ENCODE assay signal across 8 cellular contexts in the genomic region with DNA sequence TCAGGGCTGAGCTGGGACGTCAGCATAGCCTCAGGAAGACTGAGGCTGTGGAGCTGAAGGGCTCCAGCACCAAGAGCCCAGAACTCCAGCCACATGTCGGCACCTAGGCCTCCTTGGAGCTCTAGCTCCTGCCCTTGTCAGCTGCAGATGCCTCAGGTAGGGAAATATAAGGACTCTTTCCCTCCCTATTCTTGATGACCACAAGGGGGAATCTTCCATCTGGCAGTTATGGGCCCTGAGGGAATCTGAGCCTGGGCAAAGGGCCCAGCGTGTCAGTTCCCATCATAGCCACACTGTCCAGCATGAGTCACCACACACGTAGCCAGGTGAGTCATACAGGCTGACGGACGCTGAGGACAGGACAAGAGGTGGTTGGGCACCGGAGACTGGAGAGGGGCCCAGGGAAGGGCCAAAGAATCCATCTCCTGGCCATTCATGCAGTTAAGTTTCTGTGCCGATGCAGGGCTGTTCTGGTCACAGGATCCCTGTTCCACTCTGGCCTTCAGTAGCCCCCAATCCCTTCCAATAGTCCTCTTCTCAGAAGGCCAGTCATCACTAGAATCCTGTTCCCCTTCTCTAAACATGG. TPM values are rescaled to one million over a fixed set of nuclear protein-coding genes. Genes with fewer than 3 reads are reported as not detected.
DNase-seq lines count a peak whose midpoint lies in the region; ATAC-seq and TF ChIP-seq lines count a peak whose summit lies in the region.

No MANE protein-coding gene starts in this region.

- peaks cover 15% of the 10 kb centered on the region for H3K36me3 Mint-ChIP-seq in T-helper 1 cell treated with Interleukin-12 subunit alpha and Interleukin-12 subunit beta and Interleukin-4 antibody, amounts not matched to agents 30 μg/mL and 1 μg/mL, for 36 hours (ENCODE audit: low read depth)
- no peaks in the 10 kb centered on the region for H3K36me3 Mint-ChIP-seq in natural killer cell

- in situ Hi-C loops in Panc1 (cut with HindIII; ENCODE audit: low pct_unique_long_range_greater_than_20kb, low sequenced_read_pairs): no loop called here

- POLR2A ChIA-PET in Panc1 (lab: Charles Lee): no interaction called here

- peaks cover 27% of the 10 kb centered on the region for H3K4me1 ChIP-seq in Panc1 (ENCODE audit: control insufficient read depth, insufficient read depth, low read length)

- ATAC-seq in Panc1: peak; percentile 90
- no peak for ATAC-seq in natural killer cell
- ATAC-seq in HG02840 (IDR thresholded peaks at IDR 0.05; ENCODE audit: low FRiP score, unreplicated experiment): no peak
- no peak for ATAC-seq in HG03378 (IDR thresholded peaks at IDR 0.05; ENCODE audit: unreplicated experiment)
- ATAC-seq in stimulated activated naive CD8-positive, alpha-beta T cell treated with anti-CD3 and anti-CD28 coated beads, Interleukin-15, amount 100 ng/mL, for 72 hours: no peak

- intact Hi-C loops in Panc1 (cut with micrococcal nuclease; ENCODE audit: unreplicated experiment): no loop called here
- intact Hi-C loops in natural killer cell (cut with micrococcal nuclease): no loop called here

- H3K27me3 Mint-ChIP-seq in T-helper 1 cell treated with Interleukin-12 subunit alpha and Interleukin-12 subunit beta and Interleukin-4 antibody, amounts not matched to agents 30 μg/mL and 1 μg/mL, for 36 hours (ENCODE audit: low read depth): no peaks in the 10 kb centered on the region
- H3K27me3 Mint-ChIP-seq in natural killer cell (ENCODE audit: low read depth in 2 of 2): no peaks in the 10 kb centered on the region
- no peaks in the 10 kb centered on the region for H3K27me3 Mint-ChIP-seq in stimulated activated naive CD8-positive, alpha-beta T cell treated with anti-CD3 and anti-CD28 coated beads, Interleukin-15, amount 100 ng/mL, for 72 hours

- TF ChIP-seq CTCF in Panc1 (IDR thresholded peaks at IDR 0.05) (no peak; the same call in 1 of the 2 replicates), epithelial cell of esophagus (IDR thresholded peaks at IDR 0.05; ENCODE audit: insufficient read depth, low read depth, low read length, missing control alignments) (peak; percentile 61), natural killer cell (IDR thresholded peaks at IDR 0.05) (no peak)

- H3K4me3 Mint-ChIP-seq in T-helper 1 cell treated with Interleukin-12 subunit alpha and Interleukin-12 subunit beta and Interleukin-4 antibody, amounts not matched to agents 30 μg/mL and 1 μg/mL, for 36 hours: peak overlapping the region; percentile 99
- H3K4me3 Mint-ChIP-seq in natural killer cell: peak overlapping the region; percentile 17
- H3K4me3 Mint-ChIP-seq in stimulated activated naive CD8-positive, alpha-beta T cell treated with anti-CD3 and anti-CD28 coated beads, Interleukin-15, amount 100 ng/mL, for 72 hours: no peak overlapping the region

- H3K36me3 ChIP-seq in Panc1 (ENCODE audit: control insufficient read depth, insufficient read depth, low read length): peaks cover 6% of the 10 kb centered on the region; the same call in 1 of the 2 replicates

- peaks cover 18% of the 10 kb centered on the region for H3K4me1 Mint-ChIP-seq in T-helper 1 cell treated with Interleukin-12 subunit alpha and Interleukin-12 subunit beta and Interleukin-4 antibody, amounts not matched to agents 30 μg/mL and 1 μg/mL, for 36 hours (ENCODE audit: low read depth)
- peaks cover 18 to 23% of the 10 kb centered on the region in 2 donors for H3K4me1 Mint-ChIP-seq in natural killer cell
- H3K4me1 Mint-ChIP-seq in stimulated activated naive CD8-positive, alpha-beta T cell treated with anti-CD3 and anti-CD28 coated beads, Interleukin-15, amount 100 ng/mL, for 72 hours: peaks cover 19% of the 10 kb centered on the region

- H3K4me3 ChIP-seq in Panc1 (ENCODE audit: low read depth in 2 of 2, low read length in 2 of 2) (peak overlapping the region; percentile 89 to 99), epithelial cell of esophagus (ENCODE audit: low read length) (no peak overlapping the region)

- H3K27me3 ChIP-seq in Panc1 (ENCODE audit: control insufficient read depth, insufficient read depth, low read length): no peaks in the 10 kb centered on the region

- CTCF ChIA-PET in Panc1 (lab: Charles Lee): interaction anchor here (0.6 kb wide), 1 partner anchor 37 kb away, joined by 5 read pairs; no protein-coding TSS in a partner anchor

- H3K9me3 ChIP-seq in Panc1 (ENCODE audit: control insufficient read depth, insufficient read depth, low read depth, low read length): no peaks in the 10 kb centered on the region

- H3K27ac Mint-ChIP-seq in T-helper 1 cell treated with Interleukin-12 subunit alpha and Interleukin-12 subunit beta and Interleukin-4 antibody, amounts not matched to agents 30 μg/mL and 1 μg/mL, for 36 hours: no peak overlapping the region
- peak overlapping the region; percentile 98 to 99 for H3K27ac Mint-ChIP-seq in natural killer cell
- H3K27ac Mint-ChIP-seq in stimulated activated naive CD8-positive, alpha-beta T cell treated with anti-CD3 and anti-CD28 coated beads, Interleukin-15, amount 100 ng/mL, for 72 hours: no peak overlapping the region

- no peak for DNase-seq in T-helper 1 cell
- DNase-seq in Panc1 (ENCODE audit: low read depth, low spot score): peak; percentile 95
- peak; percentile 98 for DNase-seq in epithelial cell of esophagus (ENCODE audit: low read depth)
- DNase-seq in natural killer cell: no peak
- DNase-seq in stimulated activated naive CD8-positive, alpha-beta T cell treated with anti-CD3 and anti-CD28 coated beads, Interleukin-15, amount 100 ng/mL, for 72 hours: no peak

- no TSS peak for BruUV-seq in Panc1 (replicated peaks; lab: Mats Ljungman, UMichigan)

- no peaks in the 10 kb centered on the region for H3K9me3 Mint-ChIP-seq in T-helper 1 cell treated with Interleukin-12 subunit alpha and Interleukin-12 subunit beta and Interleukin-4 antibody, amounts not matched to agents 30 μg/mL and 1 μg/mL, for 36 hours
- no peaks in the 10 kb centered on the region for H3K9me3 Mint-ChIP-seq in natural killer cell
- H3K9me3 Mint-ChIP-seq in stimulated activated naive CD8-positive, alpha-beta T cell treated with anti-CD3 and anti-CD28 coated beads, Interleukin-15, amount 100 ng/mL, for 72 hours: no peaks in the 10 kb centered on the region

- H3K27ac ChIP-seq in Panc1 (ENCODE audit: low read length): peak overlapping the region; percentile 100

RNA-seq across cellular contexts. Expression of a gene that starts 1.8 kb away (rescaled TPM):
- total RNA-seq in Panc1 (2021; ENCODE audit: unreplicated experiment) (89.5 TPM), natural killer cell (10 to 100 TPM; 63.9 to 75.2 (median 64.8) TPM)
- polyA plus RNA-seq in Panc1 (2012; ENCODE audit: insufficient read length): 84.3 TPM

RNA-seq across cellular contexts. Expression of a gene that starts 12.8 kb away (rescaled TPM):
- total RNA-seq in Panc1 (2021; ENCODE audit: unreplicated experiment) (4.4 TPM), natural killer cell (1 to 10 TPM; 1.6 to 3.6 (median 2.4) TPM)
- polyA plus RNA-seq in Panc1 (2012; ENCODE audit: insufficient read length): 5.4 TPM

RNA-seq across cellular contexts. Expression of a gene that starts 35.5 kb away (rescaled TPM):
- total RNA-seq in Panc1 (2021; ENCODE audit: unreplicated experiment) (77.7 TPM), natural killer cell (10 to 100 TPM; 56.1 to 68.7 (median 59.7) TPM)
- polyA plus RNA-seq in Panc1 (2012; ENCODE audit: insufficient read length): 47.3 TPM

RNA-seq across cellular contexts. Expression of a gene that starts 38.8 kb away (rescaled TPM):
- total RNA-seq in Panc1 (2021; ENCODE audit: unreplicated experiment) (0.21 TPM), natural killer cell (under 1 TPM in 2 of 3 donors, not detected in 1; 0.18 to 0.21 TPM)
- 0.24 TPM for polyA plus RNA-seq in Panc1 (2012; ENCODE audit: insufficient read length)

RNA-seq across cellular contexts. Expression of a gene that starts 45.8 kb away (rescaled TPM):
- total RNA-seq in Panc1 (2021; ENCODE audit: unreplicated experiment) (not detected), natural killer cell (not detected)
- polyA plus RNA-seq in Panc1 (2012; ENCODE audit: insufficient read length): not detected

Comparison
In these comparisons a context has a peak if more than half of its experiments do, and no peak if none do; other contexts are left out.
1. H3K27ac Mint-ChIP-seq: peak in natural killer cell (2 of 2); none in T-helper 1 cell treated with Interleukin-12 subunit alpha and Interleukin-12 subunit beta and Interleukin-4 antibody, amounts not matched to agents 30 μg/mL and 1 μg/mL, for 36 hours (single experiment) and stimulated activated naive CD8-positive, alpha-beta T cell treated with anti-CD3 and anti-CD28 coated beads, Interleukin-15, amount 100 ng/mL, for 72 hours (0 of 2).
2. H3K4me3 Mint-ChIP-seq: peak in T-helper 1 cell treated with Interleukin-12 subunit alpha and Interleukin-12 subunit beta and Interleukin-4 antibody, amounts not matched to agents 30 μg/mL and 1 μg/mL, for 36 hours (single experiment) and natural killer cell (single experiment); none in stimulated activated naive CD8-positive, alpha-beta T cell treated with anti-CD3 and anti-CD28 coated beads, Interleukin-15, amount 100 ng/mL, for 72 hours (0 of 2).
3. DNase-seq: peak in Panc1 (single experiment) and epithelial cell of esophagus (single experiment); none in T-helper 1 cell (0 of 5), natural killer cell (single experiment) and stimulated activated naive CD8-positive, alpha-beta T cell treated with anti-CD3 and anti-CD28 coated beads, Interleukin-15, amount 100 ng/mL, for 72 hours (0 of 2).